9 cellular contexts compared by ENCODE assay signal in the genomic region with DNA sequence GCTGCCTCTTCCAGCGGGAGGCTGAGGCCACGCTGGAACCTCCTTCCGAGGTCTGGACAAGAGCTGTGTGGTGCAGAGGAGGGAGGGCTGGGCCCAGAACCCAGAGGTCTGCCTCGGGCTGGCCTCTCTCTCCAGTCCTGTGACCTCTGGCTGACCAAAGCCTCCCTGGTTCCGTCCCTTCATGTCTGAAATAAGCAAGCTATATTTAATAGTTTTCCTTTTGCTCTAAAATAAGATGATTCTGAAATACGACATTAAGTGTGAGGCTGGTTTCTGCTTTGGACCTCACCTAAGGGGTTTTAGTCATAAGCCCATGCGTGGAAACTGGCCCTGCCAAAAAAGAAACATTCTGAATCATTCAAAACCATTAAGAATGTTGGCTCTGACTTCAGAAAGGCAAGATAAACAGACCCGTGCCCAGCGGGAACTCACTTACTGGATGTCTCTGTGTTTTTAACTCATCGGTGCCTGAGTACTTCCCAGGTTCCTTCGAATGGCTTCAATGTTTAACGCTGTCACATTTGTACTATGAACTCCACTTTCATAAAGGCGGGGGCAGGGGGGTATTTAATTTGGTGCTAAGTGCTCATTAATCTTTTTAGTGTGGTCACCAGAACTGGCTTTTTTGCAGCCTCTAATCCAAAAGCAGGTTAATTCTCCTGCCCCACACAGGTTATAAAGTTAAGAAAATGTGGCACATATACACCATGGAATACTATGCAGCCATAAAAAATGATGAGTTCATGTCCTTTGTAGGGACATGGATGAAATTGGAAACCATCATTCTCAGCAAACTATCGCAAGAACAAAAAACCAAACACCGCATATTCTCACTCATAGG.
A peak's percentile ranks its signal among the peaks of the same experiment; 100 is the strongest.
DNase-seq lines count a peak whose midpoint lies in the region; ATAC-seq and TF ChIP-seq lines count a peak whose summit lies in the region.
"Had no signal": no experiment of that assay in that cellular context is flagged by ENCODE, and none has a peak within 500 bp of the region (broad histone marks: within the 10 kb centered on the region; RNA-seq: fewer than 3 reads in every experiment).

No MANE protein-coding gene starts in this region.

- peak overlapping the region; percentile 89 for H4K91ac ChIP-seq in IMR-90 (ENCODE audit: insufficient read depth, low read depth, low read length)

- POLR2A ChIA-PET in IMR-90 (lab: Charles Lee; ENCODE audit: unreplicated experiment): interaction anchor here (0.6 kb wide), 1 partner anchor 13 kb away, joined by 3 read pairs; no protein-coding TSS in a partner anchor

- peak overlapping the region; percentile 45 for H3K18ac ChIP-seq in IMR-90 (ENCODE audit: low read depth, low read length)

- H3K27ac ChIP-seq in IMR-90 (ENCODE audit: insufficient read depth, low read length): peak overlapping the region; percentile 97
- H3K27ac ChIP-seq in right atrium auricular region: peak overlapping the region; percentile 78 to 87

- peaks cover 4 to 44% of the 10 kb centered on the region in 2 experiments; a peak in 3 of 4 replicates for H3K79me1 ChIP-seq in IMR-90 (ENCODE audit: low read depth in 1 of 2, low read length in 2 of 2)

- H3K9ac ChIP-seq in IMR-90 (ENCODE audit: low read depth, low read length): peak overlapping the region; percentile 65

- BruUV-seq in IMR-90 (replicated peaks; lab: Mats Ljungman, UMichigan): no TSS peak

- 7% methylated on average over 2 of the region's 15 CpGs; no CpG with 5 or more reads in 1 of the 2 experiments for WGBS in IMR-90 (ENCODE audit: extremely low coverage in 2 of 2, insufficient read length in 1 of 2), 2 experiments

- peak overlapping the region; percentile 82 for H3K4ac ChIP-seq in IMR-90 (ENCODE audit: low read depth, low read length)

- H3K36me3 ChIP-seq in IMR-90 (ENCODE audit: control insufficient read depth, insufficient read depth, low read length) (peaks cover 53% of the 10 kb centered on the region), right atrium auricular region (peaks cover 41% of the 10 kb centered on the region)

- TF ChIP-seq CTCF in IMR-90 (conservative IDR thresholded peaks at IDR 0.05; ENCODE audit: low read depth, low read length) (no peak), right atrium auricular region (IDR thresholded peaks at IDR 0.05) (no peak)

- CTCF ChIA-PET in IMR-90 (lab: Yijun Ruan, JAX): no interaction called here

- peaks cover 93% of the 10 kb centered on the region for H4K20me1 ChIP-seq in IMR-90 (ENCODE audit: insufficient read depth, low read length)

- H4K5ac ChIP-seq in IMR-90 (ENCODE audit: low read depth, low read length): peak overlapping the region; percentile 20

- H2AK5ac ChIP-seq in IMR-90 (ENCODE audit: low read depth, low read length): peak overlapping the region; percentile 36; the same call in 1 of the 2 replicates

- H4K8ac ChIP-seq in IMR-90 (ENCODE audit: low read depth in 2 of 2, low read length in 2 of 2): peak overlapping the region; percentile 20 to 69; a peak in 2 of 4 replicates

- H2BK120ac ChIP-seq in IMR-90 (ENCODE audit: low read depth, low read length): peak overlapping the region; percentile 80

- no peaks in the 10 kb centered on the region for H3K9me3 ChIP-seq in IMR-90 (ENCODE audit: control insufficient read depth, insufficient read depth, low read length)
- H3K9me3 ChIP-seq in right atrium auricular region: no peaks in the 10 kb centered on the region

- dilution Hi-C loops in IMR-90 (cut with HindIII; ENCODE audit: low sequenced_read_pairs, unreplicated experiment): no loop called here

- peak overlapping the region; percentile 86 for H3K14ac ChIP-seq in IMR-90 (replicated peaks; ENCODE audit: low read depth, low read length)

- peaks cover 20% of the 10 kb centered on the region for H3K9me1 ChIP-seq in IMR-90 (ENCODE audit: insufficient read depth, low read length)

- peak overlapping the region; percentile 95 for H2BK5ac ChIP-seq in IMR-90 (ENCODE audit: low read depth, low read length, poor library complexity, severe bottlenecking)

- H3K4me1 ChIP-seq in IMR-90 (ENCODE audit: control insufficient read depth, insufficient read depth, low read length) (peaks cover 48% of the 10 kb centered on the region), right atrium auricular region (peaks cover 0 to 69% of the 10 kb centered on the region in 2 donors)

- no peak; the same call in 1 of the 2 replicates for TF ChIP-seq RAD21 in IMR-90 (IDR thresholded peaks at IDR 0.05; ENCODE audit: low read length)

- ATAC-seq in IMR-90 (ENCODE audit: low read depth): peak; percentile 8
- no peak for ATAC-seq in HG03439 (IDR thresholded peaks at IDR 0.05; ENCODE audit: unreplicated experiment)
- ATAC-seq in GM19397 (IDR thresholded peaks at IDR 0.05; ENCODE audit: unreplicated experiment): no peak

- no peak overlapping the region for H2AFZ ChIP-seq in IMR-90 (replicated peaks; ENCODE audit: low read length, poor library complexity)

- H3K4me3 ChIP-seq in IMR-90 (ENCODE audit: insufficient read depth, low read depth, low read length) (peak overlapping the region; percentile 0; the same call in 1 of the 2 replicates), right atrium auricular region (no peak overlapping the region)

- in situ Hi-C loops in IMR-90 (cut with MboI; ENCODE audit: low sequenced_read_pairs): no loop called here

- no peak for TF ChIP-seq POLR2A in IMR-90 (IDR thresholded peaks at IDR 0.05; ENCODE audit: low read depth, low read length)

- H2BK20ac ChIP-seq in IMR-90 (ENCODE audit: low read depth, low read length): peak overlapping the region; percentile 86

- peak overlapping the region; percentile 75 for H3K4me2 ChIP-seq in IMR-90 (ENCODE audit: low read depth, low read length)

- intact Hi-C loops in IMR-90 (cut with micrococcal nuclease): no loop called here

- H2BK15ac ChIP-seq in IMR-90 (ENCODE audit: low read depth, low read length): 0 out of 3 replicates have a peak overlapping the region, but pooled peaks have one; percentile 33

- no peaks in the 10 kb centered on the region for H3K27me3 ChIP-seq in IMR-90 (ENCODE audit: control insufficient read depth, insufficient read depth, low read length)
- no peaks in the 10 kb centered on the region for H3K27me3 ChIP-seq in right atrium auricular region

- peak; percentile 96 for DNase-seq in IMR-90
- peak; percentile 90 for DNase-seq in amniotic stem cell (lab: John Stamatoyannopoulos, UW)
- DNase-seq in right atrium auricular region (ENCODE audit: low spot score): peak; percentile 85
- DNase-seq in stromal cell of bone marrow (ENCODE audit: low read depth): peak; percentile 98
- no peak for DNase-seq in NCI-H526 treated with DMSO at 0.1 percent for 48 hours (lab: John Stamatoyannopoulos, UW)
- no peak for DNase-seq in NCI-H748 (lab: John Stamatoyannopoulos, UW; ENCODE audit: unreplicated experiment)
- DNase-seq: retina had no signal

- H3K56ac ChIP-seq in IMR-90 (ENCODE audit: extremely low read depth, insufficient read depth, low read length): peak overlapping the region; percentile 72

- H3K23ac ChIP-seq in IMR-90 (ENCODE audit: low read depth, low read length): peak overlapping the region; percentile 87

- H2AK9ac ChIP-seq in IMR-90 (replicated peaks; ENCODE audit: low read depth, low read length, poor library complexity): no peak overlapping the region

TF ChIP-seq in IMR-90, 13 proteins besides CTCF, POLR2A, EP300 and RAD21:
- TF ChIP-seq CEBPB (IDR thresholded peaks at IDR 0.05; ENCODE audit: low read depth, low read length) (0 out of 2 replicates have a peak, but pooled peaks have one; percentile 2), RFX5 (IDR thresholded peaks at IDR 0.05; ENCODE audit: low read depth, low read length) (no peak), MAZ (IDR thresholded peaks at IDR 0.05; ENCODE audit: borderline replicate concordance, low read depth, low read length) (0 out of 2 replicates have a peak, but pooled peaks have one; percentile 11), RCOR1 (IDR thresholded peaks at IDR 0.05; ENCODE audit: insufficient replicate concordance, low read length) (no peak), FOS (IDR thresholded peaks at IDR 0.05; ENCODE audit: low read depth, low read length) (peak; percentile 78), CHD1 (IDR thresholded peaks at IDR 0.05; ENCODE audit: low read depth, low read length) (no peak), MAFK (IDR thresholded peaks at IDR 0.05; ENCODE audit: low read depth, low read length) (no peak), MXI1 (IDR thresholded peaks at IDR 0.05; ENCODE audit: borderline replicate concordance, low read depth, low read length) (peak; percentile 55; the same call in 1 of the 2 replicates), SMC3 (IDR thresholded peaks at IDR 0.05; ENCODE audit: low read depth, low read length) (no peak), NFE2L2 (IDR thresholded peaks at IDR 0.05; ENCODE audit: low read depth, low read length) (no peak), BHLHE40 (IDR thresholded peaks at IDR 0.05; ENCODE audit: low read depth, low read length) (peak; percentile 95)
- TF ChIP-seq, protein P1, sequence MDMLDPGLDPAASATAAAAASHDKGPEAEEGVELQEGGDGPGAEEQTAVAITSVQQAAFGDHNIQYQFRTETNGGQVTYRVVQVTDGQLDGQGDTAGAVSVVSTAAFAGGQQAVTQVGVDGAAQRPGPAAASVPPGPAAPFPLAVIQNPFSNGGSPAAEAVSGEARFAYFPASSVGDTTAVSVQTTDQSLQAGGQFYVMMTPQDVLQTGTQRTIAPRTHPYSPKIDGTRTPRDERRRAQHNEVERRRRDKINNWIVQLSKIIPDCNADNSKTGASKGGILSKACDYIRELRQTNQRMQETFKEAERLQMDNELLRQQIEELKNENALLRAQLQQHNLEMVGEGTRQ (IDR thresholded peaks at IDR 0.05; ENCODE audit: low read depth, low read length): no peak
- TF ChIP-seq, protein P2, sequence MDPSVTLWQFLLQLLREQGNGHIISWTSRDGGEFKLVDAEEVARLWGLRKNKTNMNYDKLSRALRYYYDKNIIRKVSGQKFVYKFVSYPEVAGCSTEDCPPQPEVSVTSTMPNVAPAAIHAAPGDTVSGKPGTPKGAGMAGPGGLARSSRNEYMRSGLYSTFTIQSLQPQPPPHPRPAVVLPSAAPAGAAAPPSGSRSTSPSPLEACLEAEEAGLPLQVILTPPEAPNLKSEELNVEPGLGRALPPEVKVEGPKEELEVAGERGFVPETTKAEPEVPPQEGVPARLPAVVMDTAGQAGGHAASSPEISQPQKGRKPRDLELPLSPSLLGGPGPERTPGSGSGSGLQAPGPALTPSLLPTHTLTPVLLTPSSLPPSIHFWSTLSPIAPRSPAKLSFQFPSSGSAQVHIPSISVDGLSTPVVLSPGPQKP (IDR thresholded peaks at IDR 0.05; ENCODE audit: borderline replicate concordance, low read depth, low read length): no peak

Comparison
In these comparisons a context has a peak if more than half of its experiments do, and no peak if none do; other contexts are left out.
1. DNase-seq: peak in IMR-90 (single experiment), amniotic stem cell (single experiment), right atrium auricular region (single experiment) and stromal cell of bone marrow (single experiment); none in NCI-H526 treated with DMSO at 0.1 percent for 48 hours (single experiment) and NCI-H748 (single experiment).